Comparison of ENCODE assay signal across 12 cellular contexts in genomic region chr1:181317261-181317924, GRCh38.
DNase-seq lines count a peak whose midpoint lies in the region; ATAC-seq, FAIRE-seq and TF ChIP-seq lines count a peak whose summit lies in the region.
"Had no signal": no experiment of that assay in that cellular context is flagged by ENCODE, and none has a peak within 500 bp of the region (broad histone marks: within the 10 kb centered on the region; RNA-seq: fewer than 3 reads in every experiment).

No MANE protein-coding gene starts in this region.

- H3K36me3 Mint-ChIP-seq in activated CD8-positive, alpha-beta memory T cell treated with anti-CD3 and anti-CD28 coated beads, Interleukin-2, amount 10 ng/mL, durations not matched to agents 7 days and 5 days, result no peaks in the 10 kb centered on the region
- H3K36me3 Mint-ChIP-seq in neural crest cell (ENCODE audit: low read depth), result no peaks in the 10 kb centered on the region
- H3K36me3 Mint-ChIP-seq: mesothelial cell of epicardium had no signal

- no peak for TF ChIP-seq POLR2A in HepG2 (IDR thresholded peaks at IDR 0.05; ENCODE audit: insufficient read depth in 1 of 2, low read depth in 2 of 2, low read length in 2 of 2)

- H3K36me3 ChIP-seq in HEK293 (ENCODE audit: control insufficient read depth in 2 of 2, insufficient read depth in 1 of 2, low read length in 2 of 2), result no peaks in the 10 kb centered on the region
- H3K36me3 ChIP-seq in HepG2 (replicated peaks in 1 of 2; ENCODE audit: control insufficient read depth in 1 of 2, insufficient read depth in 2 of 2, low read length in 2 of 2), result no peaks in the 10 kb centered on the region

- WGBS in HepG2 (ENCODE audit: low lambda C conversion rate), result 16% methylated on average over 19 of the region's 32 CpGs

- intact Hi-C loops in HepG2 (cut with micrococcal nuclease; ENCODE audit: unreplicated experiment), result no loop called here

- H3K79me2 ChIP-seq in HepG2 (ENCODE audit: insufficient read depth, low read length), result no peaks in the 10 kb centered on the region

- H3K4me1 ChIP-seq in HEK293 (ENCODE audit: control insufficient read depth, insufficient read depth, low read length) (no peaks in the 10 kb centered on the region; the same call in 1 of the 2 replicates), HepG2 (ENCODE audit: insufficient read depth, low read length) (no peaks in the 10 kb centered on the region)

- H3K9me3 Mint-ChIP-seq in activated CD8-positive, alpha-beta memory T cell treated with anti-CD3 and anti-CD28 coated beads, Interleukin-2, amount 10 ng/mL, durations not matched to agents 7 days and 5 days (ENCODE audit: low read depth), result no peaks in the 10 kb centered on the region
- no peaks in the 10 kb centered on the region for H3K9me3 Mint-ChIP-seq in neural crest cell
- H3K9me3 Mint-ChIP-seq: mesothelial cell of epicardium had no signal

- CTCF ChIA-PET in activated CD8-positive, alpha-beta memory T cell treated with anti-CD3 and anti-CD28 coated beads, Interleukin-2, amount 10 ng/mL, durations not matched to agents 7 days and 5 days (lab: Charles Lee), result no interaction called here
- CTCF ChIA-PET in HEK293 (lab: Yijun Ruan, JAX) (no interaction called here), HepG2 (lab: Yijun Ruan, JAX; ENCODE audit: low intra/inter-chr PET ratio, low total read pairs) (no interaction called here)

- in situ Hi-C loops in HepG2 (cut with HindIII; ENCODE audit: extremely low pct_ligation_motif_present, low pct_unique_long_range_greater_than_20kb), result no loop called here

- no peak overlapping the region for H3K27ac ChIP-seq in HEK293 (ENCODE audit: extremely low read depth, low read depth, low read length)
- H3K27ac ChIP-seq in HepG2 (ENCODE audit: extremely low read length, insufficient read depth, low read length), result no peak overlapping the region

- H4K20me1 ChIP-seq in HepG2 (ENCODE audit: insufficient read depth, low read length), result no peaks in the 10 kb centered on the region

- no peak overlapping the region for H3K9ac ChIP-seq in HepG2 (ENCODE audit: insufficient read depth, low read depth, low read length)

- TF ChIP-seq EP300 in HepG2 (IDR thresholded peaks at IDR 0.05; ENCODE audit: low read depth in 2 of 2, low read length in 2 of 2), result no peak
- no peak for TF ChIP-seq EP300 in HepG2 (CRISPR knock-in tag; IDR thresholded peaks at IDR 0.05; ENCODE audit: borderline replicate concordance)

- ATAC-seq in activated CD8-positive, alpha-beta memory T cell treated with anti-CD3 and anti-CD28 coated beads, Interleukin-2, amount 10 ng/mL, durations not matched to agents 7 days and 5 days, result no peak
- no peak for ATAC-seq in HepG2

- no peak overlapping the region for H2AFZ ChIP-seq in HepG2 (ENCODE audit: low read length)

- H3K27ac Mint-ChIP-seq in activated CD8-positive, alpha-beta memory T cell treated with anti-CD3 and anti-CD28 coated beads, Interleukin-2, amount 10 ng/mL, durations not matched to agents 7 days and 5 days, result no peak overlapping the region
- H3K27ac Mint-ChIP-seq in neural crest cell (ENCODE audit: unreplicated experiment), result no peak overlapping the region
- H3K27ac Mint-ChIP-seq: mesothelial cell of epicardium had no signal

- no TSS peak for BruUV-seq in HepG2 (replicated peaks; lab: Mats Ljungman, UMichigan)

- no peak for FAIRE-seq in HepG2 (lab: Jason Lieb, UNC)
- FAIRE-seq: TTC549 had no signal

- DNase-seq in activated CD8-positive, alpha-beta memory T cell treated with anti-CD3 and anti-CD28 coated beads, Interleukin-2, amount 10 ng/mL, durations not matched to agents 7 days and 5 days, result peak; percentile 35
- DNase-seq in activated CD8-positive, alpha-beta memory T cell treated with anti-CD3 and anti-CD28 coated beads, Interleukin-2, amount 50 U/mL, for 4 hours, result no peak
- DNase-seq in astrocyte of the hippocampus (ENCODE audit: low read depth, low spot score) (peak; percentile 12), neural crest cell (ENCODE audit: low read depth, low spot score) (no peak), SKM-1 (lab: John Stamatoyannopoulos, UW; ENCODE audit: unreplicated experiment) (no peak), DMS153 (lab: John Stamatoyannopoulos, UW) (no peak), HepG2 (ENCODE audit: low spot score) (no peak)
- DNase-seq: central memory CD4-positive, alpha-beta T cell; Karpas-422 had no signal

- TF ChIP-seq RAD21 in HepG2 (CRISPR knock-in tag; IDR thresholded peaks at IDR 0.05), result no peak

- H3K4me3 ChIP-seq in HEK293 (ENCODE audit: low read depth, low read length) (no peak overlapping the region), HepG2 (replicated peaks in 1 of 3; ENCODE audit: insufficient read depth in 1 of 3, low read depth in 2 of 3, low read length in 3 of 3) (no peak overlapping the region)

- peaks cover 7 to 36% of the 10 kb centered on the region in 2 experiments; a peak in 4 of 5 replicates for H3K27me3 ChIP-seq in HepG2 (ENCODE audit: control insufficient read depth in 1 of 2, insufficient read depth in 2 of 2, low read length in 2 of 2)

- H3K9me3 ChIP-seq in HEK293 (ENCODE audit: control insufficient read depth, insufficient read depth, low read depth, low read length) (no peaks in the 10 kb centered on the region), HepG2 (ENCODE audit: low read length) (no peaks in the 10 kb centered on the region)

- peaks cover 73% of the 10 kb centered on the region for H3K27me3 Mint-ChIP-seq in activated CD8-positive, alpha-beta memory T cell treated with anti-CD3 and anti-CD28 coated beads, Interleukin-2, amount 10 ng/mL, durations not matched to agents 7 days and 5 days
- H3K27me3 Mint-ChIP-seq in neural crest cell (ENCODE audit: low read depth), result peaks cover 95% of the 10 kb centered on the region

- no peak overlapping the region for H3K4me2 ChIP-seq in HepG2 (ENCODE audit: low read depth, low read length)

- TF ChIP-seq CTCF in HEK293 (tag by site-specific recombination; IDR thresholded peaks at IDR 0.05) (no peak), neural crest cell (conservative IDR thresholded peaks at IDR 0.05) (no peak), HepG2 (CRISPR knock-in tag; IDR thresholded peaks at IDR 0.05) (no peak)

- POLR2A ChIA-PET in HEK293 (lab: Yijun Ruan, JAX) (no interaction called here), HepG2 (lab: Yijun Ruan, JAX) (no interaction called here)

- no peak overlapping the region for H3K4me3 Mint-ChIP-seq in activated CD8-positive, alpha-beta memory T cell treated with anti-CD3 and anti-CD28 coated beads, Interleukin-2, amount 10 ng/mL, durations not matched to agents 7 days and 5 days
- peak overlapping the region; percentile 69 for H3K4me3 Mint-ChIP-seq in neural crest cell

- H3K4me1 Mint-ChIP-seq in activated CD8-positive, alpha-beta memory T cell treated with anti-CD3 and anti-CD28 coated beads, Interleukin-2, amount 10 ng/mL, durations not matched to agents 7 days and 5 days, result peaks cover 11% of the 10 kb centered on the region
- H3K4me1 Mint-ChIP-seq in neural crest cell, result peaks cover 32% of the 10 kb centered on the region

TF ChIP-seq in HEK293, 187 proteins besides CTCF, POLR2A, EP300 and RAD21 (continues in another document):
- peak; percentile 53; the same call in 1 of the 2 replicates for TF ChIP-seq REST (tag by site-specific recombination; IDR thresholded peaks at IDR 0.05)

TF ChIP-seq in HepG2, 621 proteins besides CTCF, POLR2A, EP300 and RAD21 (continues in another document):
- TF ChIP-seq TRAFD1 (CRISPR knock-in tag; IDR thresholded peaks at IDR 0.05; ENCODE audit: borderline replicate concordance) (no peak), ZNF543 (CRISPR knock-in tag; IDR thresholded peaks at IDR 0.05) (no peak), FOXO1 (CRISPR knock-in tag; IDR thresholded peaks at IDR 0.05) (no peak), ATF3 (CRISPR knock-in tag; IDR thresholded peaks at IDR 0.05) (no peak), ZNF83 (CRISPR knock-in tag; IDR thresholded peaks at IDR 0.05; ENCODE audit: borderline replicate concordance) (no peak), ZMYM2 (CRISPR knock-in tag; IDR thresholded peaks at IDR 0.05) (no peak), ZFYVE20 (CRISPR knock-in tag; IDR thresholded peaks at IDR 0.05; ENCODE audit: borderline replicate concordance, low read depth) (no peak), ZNF652 (CRISPR knock-in tag; IDR thresholded peaks at IDR 0.05; ENCODE audit: borderline replicate concordance, low read depth) (no peak), NPAS2 (CRISPR knock-in tag; IDR thresholded peaks at IDR 0.05; ENCODE audit: borderline replicate concordance) (no peak), ZFP37 (CRISPR knock-in tag; IDR thresholded peaks at IDR 0.05; ENCODE audit: borderline replicate concordance) (no peak), ZNF274 (CRISPR knock-in tag; IDR thresholded peaks at IDR 0.05) (no peak), ZNF784 (CRISPR knock-in tag; IDR thresholded peaks at IDR 0.05; ENCODE audit: borderline replicate concordance) (no peak), AHR (CRISPR knock-in tag; IDR thresholded peaks at IDR 0.05) (no peak)

Comparison
In these comparisons a context has a peak if more than half of its experiments do, and no peak if none do; other contexts are left out.
1. DNase-seq: peak in activated CD8-positive, alpha-beta memory T cell treated with anti-CD3 and anti-CD28 coated beads, Interleukin-2, amount 10 ng/mL, durations not matched to agents 7 days and 5 days (single experiment) and astrocyte of the hippocampus (single experiment); none in activated CD8-positive, alpha-beta memory T cell treated with anti-CD3 and anti-CD28 coated beads, Interleukin-2, amount 50 U/mL, for 4 hours (single experiment), neural crest cell (single experiment), SKM-1 (single experiment), DMS153 (single experiment) and HepG2 (single experiment).